1 cellular context compared by ENCODE assay signal in the genomic region with DNA sequence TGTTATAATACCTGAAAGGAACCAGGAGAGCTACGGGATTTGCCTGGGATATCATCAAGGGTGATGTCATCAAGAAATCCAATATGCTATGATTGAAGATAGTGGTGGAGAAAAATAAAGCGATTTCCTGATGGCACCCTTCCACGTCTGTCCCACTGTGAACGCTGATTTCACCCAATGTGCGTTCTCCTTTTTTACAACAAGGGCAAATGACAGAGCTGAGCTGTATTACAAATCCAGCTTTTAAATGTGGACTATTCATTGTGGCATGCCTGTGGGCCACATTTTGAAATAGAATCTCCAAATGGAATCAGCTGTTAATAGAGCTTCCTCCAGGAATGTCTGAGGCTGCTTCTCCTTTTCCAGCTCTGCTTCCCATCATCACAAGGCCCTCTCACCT.
TF ChIP-seq lines count a peak whose summit lies in the region.

No MANE protein-coding gene starts in this region.

TF ChIP-seq in HEK293, 187 proteins besides CTCF, POLR2A, EP300 and RAD21 (continued from another document):
- TF ChIP-seq, protein P1, sequence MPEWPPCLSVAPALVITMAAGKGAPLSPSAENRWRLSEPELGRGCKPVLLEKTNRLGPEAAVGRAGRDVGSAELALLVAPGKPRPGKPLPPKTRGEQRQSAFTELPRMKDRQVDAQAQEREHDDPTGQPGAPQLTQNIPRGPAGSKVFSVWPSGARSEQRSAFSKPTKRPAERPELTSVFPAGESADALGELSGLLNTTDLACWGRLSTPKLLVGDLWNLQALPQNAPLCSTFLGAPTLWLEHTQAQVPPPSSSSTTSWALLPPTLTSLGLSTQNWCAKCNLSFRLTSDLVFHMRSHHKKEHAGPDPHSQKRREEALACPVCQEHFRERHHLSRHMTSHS (tag by site-specific recombination; IDR thresholded peaks at IDR 0.05): no peak
- TF ChIP-seq, protein P2, sequence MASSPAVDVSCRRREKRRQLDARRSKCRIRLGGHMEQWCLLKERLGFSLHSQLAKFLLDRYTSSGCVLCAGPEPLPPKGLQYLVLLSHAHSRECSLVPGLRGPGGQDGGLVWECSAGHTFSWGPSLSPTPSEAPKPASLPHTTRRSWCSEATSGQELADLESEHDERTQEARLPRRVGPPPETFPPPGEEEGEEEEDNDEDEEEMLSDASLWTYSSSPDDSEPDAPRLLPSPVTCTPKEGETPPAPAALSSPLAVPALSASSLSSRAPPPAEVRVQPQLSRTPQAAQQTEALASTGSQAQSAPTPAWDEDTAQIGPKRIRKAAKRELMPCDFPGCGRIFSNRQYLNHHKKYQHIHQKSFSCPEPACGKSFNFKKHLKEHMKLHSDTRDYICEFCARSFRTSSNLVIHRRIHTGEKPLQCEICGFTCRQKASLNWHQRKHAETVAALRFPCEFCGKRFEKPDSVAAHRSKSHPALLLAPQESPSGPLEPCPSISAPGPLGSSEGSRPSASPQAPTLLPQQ (tag by site-specific recombination; IDR thresholded peaks at IDR 0.05): peak; percentile 54; the same call in 1 of the 2 replicates
- TF ChIP-seq, protein P3, sequence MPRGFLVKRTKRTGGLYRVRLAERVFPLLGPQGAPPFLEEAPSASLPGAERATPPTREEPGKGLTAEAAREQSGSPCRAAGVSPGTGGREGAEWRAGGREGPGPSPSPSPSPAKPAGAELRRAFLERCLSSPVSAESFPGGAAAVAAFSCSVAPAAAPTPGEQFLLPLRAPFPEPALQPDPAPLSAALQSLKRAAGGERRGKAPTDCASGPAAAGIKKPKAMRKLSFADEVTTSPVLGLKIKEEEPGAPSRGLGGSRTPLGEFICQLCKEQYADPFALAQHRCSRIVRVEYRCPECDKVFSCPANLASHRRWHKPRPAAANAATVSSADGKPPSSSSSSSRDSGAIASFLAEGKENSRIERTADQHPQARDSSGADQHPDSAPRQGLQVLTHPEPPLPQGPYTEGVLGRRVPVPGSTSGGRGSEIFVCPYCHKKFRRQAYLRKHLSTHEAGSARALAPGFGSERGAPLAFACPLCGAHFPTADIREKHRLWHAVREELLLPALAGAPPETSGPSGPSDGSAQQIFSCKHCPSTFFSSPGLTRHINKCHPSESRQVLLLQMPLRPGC (tag by site-specific recombination; IDR thresholded peaks at IDR 0.05): no peak
- TF ChIP-seq ZEB2 (tag by site-specific recombination; IDR thresholded peaks at IDR 0.05) (peak; percentile 26; the same call in 1 of the 2 replicates), ZNF629 (tag by site-specific recombination; IDR thresholded peaks at IDR 0.05) (peak; percentile 80), ZNF843 (tag by site-specific recombination; IDR thresholded peaks at IDR 0.05) (peak; percentile 54; the same call in 1 of the 2 replicates)
- TF ChIP-seq, protein P4, sequence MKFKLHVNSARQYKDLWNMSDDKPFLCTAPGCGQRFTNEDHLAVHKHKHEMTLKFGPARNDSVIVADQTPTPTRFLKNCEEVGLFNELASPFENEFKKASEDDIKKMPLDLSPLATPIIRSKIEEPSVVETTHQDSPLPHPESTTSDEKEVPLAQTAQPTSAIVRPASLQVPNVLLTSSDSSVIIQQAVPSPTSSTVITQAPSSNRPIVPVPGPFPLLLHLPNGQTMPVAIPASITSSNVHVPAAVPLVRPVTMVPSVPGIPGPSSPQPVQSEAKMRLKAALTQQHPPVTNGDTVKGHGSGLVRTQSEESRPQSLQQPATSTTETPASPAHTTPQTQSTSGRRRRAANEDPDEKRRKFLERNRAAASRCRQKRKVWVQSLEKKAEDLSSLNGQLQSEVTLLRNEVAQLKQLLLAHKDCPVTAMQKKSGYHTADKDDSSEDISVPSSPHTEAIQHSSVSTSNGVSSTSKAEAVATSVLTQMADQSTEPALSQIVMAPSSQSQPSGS (tag by site-specific recombination; IDR thresholded peaks at IDR 0.05; ENCODE audit: low read depth): peak; percentile 85
